ENCODE assay signal across 13 cellular contexts in genomic region chr18:9148239-9148552, GRCh38. TPM values are rescaled to one million over a fixed set of nuclear protein-coding genes. Genes with fewer than 3 reads are reported as not detected.
A peak's percentile ranks its signal among the peaks of the same experiment; 100 is the strongest.
DNase-seq lines count a peak whose midpoint lies in the region; ATAC-seq and TF ChIP-seq lines count a peak whose summit lies in the region.
"Had no signal": no experiment of that assay in that cellular context is flagged by ENCODE, and none has a peak within 500 bp of the region (broad histone marks: within the 10 kb centered on the region; RNA-seq: fewer than 3 reads in every experiment).

No MANE protein-coding gene starts in this region.

- TF ChIP-seq CTCF in WERI-Rb-1 (IDR thresholded peaks at IDR 0.05; ENCODE audit: low read depth, low read length) (no peak), type B pancreatic cell (conservative IDR thresholded peaks at IDR 0.05) (peak; percentile 22), psoas muscle (IDR thresholded peaks at IDR 0.05) (no peak)

- peak overlapping the region; percentile 81 for H3K27ac Mint-ChIP-seq in activated naive CD4-positive, alpha-beta T cell treated with anti-CD3 and anti-CD28 coated beads, Interleukin-2, amount 10 ng/mL, durations not matched to agents 7 days and 5 days
- H3K27ac Mint-ChIP-seq in effector memory CD8-positive, alpha-beta T cell: peak overlapping the region in 1 of 2 donors; percentile 70
- no peak overlapping the region for H3K27ac Mint-ChIP-seq in type B pancreatic cell

- no peaks in the 10 kb centered on the region for H3K9me3 Mint-ChIP-seq in activated naive CD4-positive, alpha-beta T cell treated with anti-CD3 and anti-CD28 coated beads, Interleukin-2, amount 10 ng/mL, durations not matched to agents 7 days and 5 days
- H3K9me3 Mint-ChIP-seq in effector memory CD8-positive, alpha-beta T cell: no peaks in the 10 kb centered on the region
- H3K9me3 Mint-ChIP-seq in type B pancreatic cell: no peaks in the 10 kb centered on the region

- peak overlapping the region; percentile 48 for H3K27ac ChIP-seq in WERI-Rb-1
- no peak overlapping the region for H3K27ac ChIP-seq in psoas muscle

- CTCF ChIA-PET in activated naive CD4-positive, alpha-beta T cell treated with anti-CD3 and anti-CD28 coated beads, Interleukin-2, amount 10 ng/mL, durations not matched to agents 7 days and 5 days (lab: Charles Lee): interaction anchor here (0.7 to 2.5 kb wide), 6 partner anchors 63 to 453 kb away, joined by 3 to 31 read pairs (median 4); no protein-coding TSS in a partner anchor

- H3K27me3 ChIP-seq in WERI-Rb-1 (ENCODE audit: insufficient read depth, low read depth, severe bottlenecking) (no peaks in the 10 kb centered on the region), psoas muscle (ENCODE audit: insufficient read depth in 3 of 3, low read length in 2 of 3) (no peaks in the 10 kb centered on the region)
- H3K27me3 ChIP-seq: esophagus muscularis mucosa, heart left ventricle had no signal

- no peak overlapping the region for H3K4me3 ChIP-seq in WERI-Rb-1 (ENCODE audit: low read depth, low read length)
- no peak overlapping the region for H3K4me3 ChIP-seq in psoas muscle
- H3K4me3 ChIP-seq: esophagus muscularis mucosa, heart left ventricle had no signal

- no peaks in the 10 kb centered on the region; the same call in 1 of the 2 replicates for H3K36me3 ChIP-seq in WERI-Rb-1
- no peaks in the 10 kb centered on the region for H3K36me3 ChIP-seq in psoas muscle (ENCODE audit: insufficient read depth in 1 of 2, low read depth in 1 of 2)
- H3K36me3 ChIP-seq: esophagus muscularis mucosa, heart left ventricle had no signal

- peak; percentile 2 for ATAC-seq in effector memory CD8-positive, alpha-beta T cell (replicated peaks)
- ATAC-seq in psoas muscle (no peak), GM21529 (IDR thresholded peaks at IDR 0.05; ENCODE audit: unreplicated experiment) (no peak)

- no peaks in the 10 kb centered on the region for H3K27me3 Mint-ChIP-seq in activated naive CD4-positive, alpha-beta T cell treated with anti-CD3 and anti-CD28 coated beads, Interleukin-2, amount 10 ng/mL, durations not matched to agents 7 days and 5 days
- H3K27me3 Mint-ChIP-seq in effector memory CD8-positive, alpha-beta T cell: no peaks in the 10 kb centered on the region
- no peaks in the 10 kb centered on the region for H3K27me3 Mint-ChIP-seq in type B pancreatic cell

- 30 to 74% (median 44%) methylated on average over 1 of the region's 1 CpG for WGBS in psoas muscle, 3 donors

- DNase-seq in activated naive CD4-positive, alpha-beta T cell treated with anti-CD3 and anti-CD28 coated beads, Interleukin-2, amount 10 ng/mL, durations not matched to agents 7 days and 5 days: no peak
- no peak for DNase-seq in activated naive CD4-positive, alpha-beta T cell treated with Interleukin-2 at 50 U/mL for 16 hours
- no peak for DNase-seq in WERI-Rb-1
- DNase-seq in effector memory CD8-positive, alpha-beta T cell: no peak
- no peak for DNase-seq in type B pancreatic cell (ENCODE audit: extremely low spot score, unreplicated experiment)
- no peak for DNase-seq in psoas muscle
- no peak for DNase-seq in NCI-H446 (lab: John Stamatoyannopoulos, UW)
- DNase-seq: activated CD4-positive, CD25-positive, alpha-beta regulatory T cell treated with anti-CD3 and anti-CD28 coated beads, Interleukin-2, amount 50 U/mL, for 72 hours; NCI-H774; stimulated activated CD4-positive, alpha-beta T cell treated with anti-CD3 and anti-CD28 coated beads, Interleukin-12 subunit alpha, Interleukin-12 subunit beta, amount 100 ng/mL, for 4 hours had no signal

- intact Hi-C loops in psoas muscle (cut with DNase I): loop anchor here (1.0 to 5.0 kb wide), 3 partner anchors 44 to 75 kb away; no protein-coding TSS in a partner anchor

- H3K36me3 Mint-ChIP-seq in activated naive CD4-positive, alpha-beta T cell treated with anti-CD3 and anti-CD28 coated beads, Interleukin-2, amount 10 ng/mL, durations not matched to agents 7 days and 5 days: peaks cover 5% of the 10 kb centered on the region
- H3K36me3 Mint-ChIP-seq in effector memory CD8-positive, alpha-beta T cell (ENCODE audit: insufficient read depth): peaks cover 22% of the 10 kb centered on the region
- no peaks in the 10 kb centered on the region for H3K36me3 Mint-ChIP-seq in type B pancreatic cell

- H3K9me3 ChIP-seq in WERI-Rb-1 (ENCODE audit: severe bottlenecking) (no peaks in the 10 kb centered on the region), psoas muscle (no peaks in the 10 kb centered on the region)
- H3K9me3 ChIP-seq: esophagus muscularis mucosa, heart left ventricle had no signal

- H3K4me3 Mint-ChIP-seq in activated naive CD4-positive, alpha-beta T cell treated with anti-CD3 and anti-CD28 coated beads, Interleukin-2, amount 10 ng/mL, durations not matched to agents 7 days and 5 days: no peak overlapping the region
- no peak overlapping the region for H3K4me3 Mint-ChIP-seq in effector memory CD8-positive, alpha-beta T cell
- no peak overlapping the region for H3K4me3 Mint-ChIP-seq in type B pancreatic cell

- H3K4me1 ChIP-seq in psoas muscle: peaks cover 92% of the 10 kb centered on the region

- H3K4me1 Mint-ChIP-seq in activated naive CD4-positive, alpha-beta T cell treated with anti-CD3 and anti-CD28 coated beads, Interleukin-2, amount 10 ng/mL, durations not matched to agents 7 days and 5 days: peaks cover 70% of the 10 kb centered on the region
- H3K4me1 Mint-ChIP-seq in effector memory CD8-positive, alpha-beta T cell (ENCODE audit: low read depth in 2 of 2): peaks cover 45 to 79% of the 10 kb centered on the region in 2 donors
- H3K4me1 Mint-ChIP-seq in type B pancreatic cell (ENCODE audit: unreplicated experiment): peaks cover 13% of the 10 kb centered on the region

RNA-seq across cellular contexts. Expression of gene ANKRD12, which starts 11.6 kb away (rescaled TPM):
- total RNA-seq in type B pancreatic cell (ENCODE audit: low replicate concordance) (28.2 and 38.8 TPM in 2 replicates), psoas muscle (10 to 100 TPM; 36.7 to 49.0 (median 44.4) TPM)
- polyA plus RNA-seq in psoas muscle: 10 to 100 TPM in 1 of 3 donors, 1 to 10 TPM in 2; 5.7 to 12.0 (median 5.9) TPM

RNA-seq across cellular contexts. Expression of gene NDUFV2, which starts 45.7 kb away (rescaled TPM):
- total RNA-seq in type B pancreatic cell (ENCODE audit: low replicate concordance) (122 and 135 TPM in 2 replicates), psoas muscle (100 to 1,000 TPM; 312 to 467 (median 328) TPM)
- polyA plus RNA-seq in psoas muscle: 100 to 1,000 TPM; 451 to 565 (median 547) TPM
